ENCODE assay signal across 28 cellular contexts in the genomic region with DNA sequence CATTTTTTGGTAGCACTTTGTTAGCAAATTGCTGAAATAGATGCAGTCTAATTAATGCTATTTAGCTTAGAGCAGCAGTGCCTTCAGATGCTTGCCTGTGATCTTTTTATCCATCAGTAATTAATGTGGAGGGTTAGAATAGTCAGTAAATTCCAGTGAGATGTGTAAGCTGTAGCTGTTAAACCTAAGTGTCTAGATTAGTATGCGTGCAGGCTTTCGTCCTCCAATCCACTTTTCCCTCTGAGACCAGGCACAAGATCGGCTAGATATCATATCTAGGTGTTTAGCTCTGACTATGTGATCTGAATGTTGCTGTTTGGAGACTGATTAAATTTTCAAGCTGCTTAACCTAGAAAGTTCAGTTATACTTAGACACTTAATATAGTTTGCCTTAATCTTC. TPM values are rescaled to one million over a fixed set of nuclear protein-coding genes. Genes with fewer than 3 reads are reported as not detected.
"Had no signal": no experiment of that assay in that cellular context is flagged by ENCODE, and none has a peak within 500 bp of the region (broad histone marks: within the 10 kb centered on the region; RNA-seq: fewer than 3 reads in every experiment).

No MANE protein-coding gene starts in this region.

- H3K4me1 ChIP-seq: ascending aorta, SJSA1 had no signal

- H3K27me3 Mint-ChIP-seq: activated B cell treated with CpG ODN at 0.5 μM for 24 hours; activated CD4-positive, alpha-beta T cell treated with anti-CD3 and anti-CD28 coated beads, Interleukin-2, amount 10 ng/mL, durations not matched to agents 24 days and 14 days; activated CD8-positive, alpha-beta memory T cell treated with anti-CD3 and anti-CD28 coated beads, Interleukin-2, amount 10 ng/mL, durations not matched to agents 7 days and 5 days; activated naive CD4-positive, alpha-beta T cell treated with anti-CD3 and anti-CD28 coated beads, Interleukin-2, amount 50 U/mL, for 24 hours; activated T-cell treated with anti-CD3 and anti-CD28 coated beads, Interleukin-2, amount 50 U/mL, for 24 hours had no signal

- DNase-seq: activated B cell treated with CpG ODN at 0.5 μM for 24 hours; activated CD4-positive, alpha-beta T cell treated with anti-CD3 and anti-CD28 coated beads for 1 hour; activated CD4-positive, alpha-beta T cell treated with anti-CD3 and anti-CD28 coated beads, Interleukin-2, amount 10 ng/mL, durations not matched to agents 24 days and 14 days; activated CD4-positive, alpha-beta T cell treated with anti-CD3 and anti-CD28 coated beads, Interleukin-2, amount 50 U/mL, for 48 hours; activated CD8-positive, alpha-beta memory T cell treated with anti-CD3 and anti-CD28 coated beads, Interleukin-2, amount 10 ng/mL, durations not matched to agents 7 days and 5 days; activated effector memory CD4-positive, alpha-beta T cell treated with Interleukin-2 at 50 U/mL for 16 hours; activated naive CD4-positive, alpha-beta T cell; activated T-cell treated with anti-CD3 and anti-CD28 coated beads, Interleukin-2, amount 50 U/mL, for 24 hours; amniotic stem cell; brain microvascular endothelial cell; NCI-H1105 treated with DMSO at 0.1 percent for 48 hours; NCI-H1436 treated with DMSO at 0.1 percent for 48 hours; NCI-H187 treated with DMSO at 0.1 percent for 48 hours; NCI-H2081 treated with DMSO at 0.1 percent for 48 hours; NCI-H446; NCI-H526; NCI-H774; NK-92 treated with Interleukin-12 subunit alpha and Interleukin-12 subunit beta, amount 100 ng/mL, for 24 hours; OCI-M1; Right ventricle myocardium superior had no signal

- ATAC-seq: activated CD8-positive, alpha-beta memory T cell treated with anti-CD3 and anti-CD28 coated beads, Interleukin-2, amount 10 ng/mL, durations not matched to agents 7 days and 5 days; Panc1 had no signal

- H3K27me3 ChIP-seq: ascending aorta, brain microvascular endothelial cell, cardiac muscle cell, SJSA1 had no signal

- H3K4me1 Mint-ChIP-seq: activated B cell treated with CpG ODN at 0.5 μM for 24 hours; activated naive CD4-positive, alpha-beta T cell treated with anti-CD3 and anti-CD28 coated beads, Interleukin-2, amount 50 U/mL, for 24 hours had no signal

- H3K9me3 ChIP-seq: ascending aorta, SJSA1 had no signal

- H3K27ac ChIP-seq: ascending aorta, brain microvascular endothelial cell, cardiac muscle cell, RWPE1, SJSA1 had no signal

- H3K27ac Mint-ChIP-seq: activated B cell treated with CpG ODN at 0.5 μM for 24 hours; activated CD4-positive, alpha-beta T cell treated with anti-CD3 and anti-CD28 coated beads, Interleukin-2, amount 10 ng/mL, durations not matched to agents 24 days and 14 days; activated CD8-positive, alpha-beta memory T cell treated with anti-CD3 and anti-CD28 coated beads, Interleukin-2, amount 10 ng/mL, durations not matched to agents 7 days and 5 days; activated naive CD4-positive, alpha-beta T cell treated with anti-CD3 and anti-CD28 coated beads, Interleukin-2, amount 50 U/mL, for 24 hours; activated T-cell treated with anti-CD3 and anti-CD28 coated beads, Interleukin-2, amount 50 U/mL, for 24 hours; activated T-helper 1 cell treated with anti-CD3 and anti-CD28 coated beads, Interleukin-12 subunit alpha, Interleukin-12 subunit beta, Interleukin-2, Interleukin-4 antibody, amounts not matched to agents 30 ng/mL and 10 ng/mL and 1 ng/mL, durations not matched to agents 14 hours and 24 hours and 36 hours; T-helper 1 cell treated with Interleukin-12 subunit alpha and Interleukin-12 subunit beta and Interleukin-4 antibody, amounts not matched to agents 30 μg/mL and 1 μg/mL, for 36 hours had no signal

- H3K4me3 Mint-ChIP-seq: activated B cell treated with CpG ODN at 0.5 μM for 24 hours; activated CD4-positive, alpha-beta T cell treated with anti-CD3 and anti-CD28 coated beads, Interleukin-2, amount 10 ng/mL, durations not matched to agents 24 days and 14 days; activated CD8-positive, alpha-beta memory T cell treated with anti-CD3 and anti-CD28 coated beads, Interleukin-2, amount 10 ng/mL, durations not matched to agents 7 days and 5 days; activated naive CD4-positive, alpha-beta T cell treated with anti-CD3 and anti-CD28 coated beads, Interleukin-2, amount 50 U/mL, for 24 hours; activated T-cell treated with anti-CD3 and anti-CD28 coated beads, Interleukin-2, amount 50 U/mL, for 24 hours; activated T-helper 1 cell treated with anti-CD3 and anti-CD28 coated beads, Interleukin-12 subunit alpha, Interleukin-12 subunit beta, Interleukin-2, Interleukin-4 antibody, amounts not matched to agents 30 ng/mL and 10 ng/mL and 1 ng/mL, durations not matched to agents 14 hours and 24 hours and 36 hours; T-helper 1 cell treated with Interleukin-12 subunit alpha and Interleukin-12 subunit beta and Interleukin-4 antibody, amounts not matched to agents 30 μg/mL and 1 μg/mL, for 36 hours had no signal

- H3K9me3 Mint-ChIP-seq: activated B cell treated with CpG ODN at 0.5 μM for 24 hours; activated CD4-positive, alpha-beta T cell treated with anti-CD3 and anti-CD28 coated beads, Interleukin-2, amount 10 ng/mL, durations not matched to agents 24 days and 14 days; activated naive CD4-positive, alpha-beta T cell treated with anti-CD3 and anti-CD28 coated beads, Interleukin-2, amount 50 U/mL, for 24 hours; activated T-cell treated with anti-CD3 and anti-CD28 coated beads, Interleukin-2, amount 50 U/mL, for 24 hours; activated T-helper 1 cell treated with anti-CD3 and anti-CD28 coated beads, Interleukin-12 subunit alpha, Interleukin-12 subunit beta, Interleukin-2, Interleukin-4 antibody, amounts not matched to agents 30 ng/mL and 10 ng/mL and 1 ng/mL, durations not matched to agents 14 hours and 24 hours and 36 hours; T-helper 1 cell treated with Interleukin-12 subunit alpha and Interleukin-12 subunit beta and Interleukin-4 antibody, amounts not matched to agents 30 μg/mL and 1 μg/mL, for 36 hours had no signal

- H3K4me3 ChIP-seq: ascending aorta, cardiac muscle cell, SJSA1 had no signal

RNA-seq across cellular contexts. Expression of a gene that starts 53.1 kb away (rescaled TPM):
- total RNA-seq: activated B cell treated with CpG ODN at 0.5 μM for 24 hours; activated CD4-positive, alpha-beta T cell treated with anti-CD3 and anti-CD28 coated beads, Interleukin-2, amount 10 ng/mL, durations not matched to agents 24 days and 14 days; activated CD8-positive, alpha-beta memory T cell treated with anti-CD3 and anti-CD28 coated beads, Interleukin-2, amount 10 ng/mL, durations not matched to agents 7 days and 5 days; activated T-helper 1 cell treated with anti-CD3 and anti-CD28 coated beads, Interleukin-12 subunit alpha, Interleukin-12 subunit beta, Interleukin-2, Interleukin-4 antibody, amounts not matched to agents 30 ng/mL and 10 ng/mL and 1 ng/mL, durations not matched to agents 14 hours and 24 hours and 36 hours; ascending aorta; cardiac muscle cell; Right ventricle myocardium superior had no signal
- polyA plus RNA-seq: cardiac muscle cell had no signal
